ENCODE assay signal across 8 cellular contexts in the genomic region with DNA sequence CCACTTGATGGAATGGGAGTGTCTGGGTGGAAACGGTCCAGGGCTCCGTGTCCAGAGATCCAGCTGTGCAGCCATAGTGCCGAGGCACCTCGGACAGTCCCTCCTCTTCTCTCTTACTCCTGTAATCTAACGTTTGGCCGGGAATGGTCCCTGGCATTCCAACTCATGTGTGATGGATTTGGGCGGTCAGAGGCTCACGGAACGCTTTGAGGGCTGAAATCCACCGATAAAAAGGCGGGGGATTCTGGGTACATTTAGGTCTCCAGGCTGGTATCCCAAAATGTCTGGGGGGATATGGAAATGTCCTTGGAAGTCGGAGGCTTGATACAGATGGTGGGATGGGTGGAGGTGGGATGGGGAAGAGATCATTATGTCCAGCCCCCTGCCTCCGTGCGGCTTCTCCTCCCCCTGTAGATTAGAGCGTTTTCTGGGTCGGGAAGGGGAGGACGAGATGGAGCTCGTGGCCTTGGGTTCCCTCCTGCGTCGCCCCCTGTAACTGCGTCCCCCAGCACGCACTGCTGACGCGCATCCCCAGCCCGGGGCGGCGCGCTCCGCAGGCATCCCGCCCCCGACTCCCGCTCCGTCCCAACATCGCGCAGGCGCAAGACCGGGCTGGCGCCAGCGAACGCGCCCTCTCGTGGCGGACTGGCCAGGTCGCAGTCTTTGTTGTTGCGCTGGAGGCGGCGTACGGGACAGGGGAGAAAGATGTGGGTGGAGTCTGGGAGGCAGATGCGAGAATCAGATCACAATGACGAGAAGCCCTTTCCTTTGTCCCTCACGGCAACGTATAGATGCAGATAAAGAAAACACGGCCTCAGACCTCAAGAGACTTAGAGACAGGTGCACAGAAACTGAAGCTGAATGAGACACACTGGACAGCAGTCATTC. TPM values are rescaled to one million over a fixed set of nuclear protein-coding genes. Genes with fewer than 3 reads are reported as not detected.
DNase-seq lines count a peak whose midpoint lies in the region; ATAC-seq, FAIRE-seq and TF ChIP-seq lines count a peak whose summit lies in the region.

No MANE protein-coding gene starts in this region.

- peak; percentile 89 for ATAC-seq in foreskin keratinocyte

- DNase-seq in ELR (ENCODE audit: low read depth) = peak; percentile 95
- peak; percentile 99 for DNase-seq in H54 (ENCODE audit: insufficient read length, low spot score)
- DNase-seq in MM.1S = peak; percentile 91
- DNase-seq in SHP77 (lab: John Stamatoyannopoulos, UW) = peak; percentile 89 to 93
- peak; percentile 98 for DNase-seq in activated effector memory CD4-positive, alpha-beta T cell treated with anti-CD3 and anti-CD28 coated beads, Interleukin-2, amount 50 U/mL, for 16 hours
- peak; percentile 28 to 63 for DNase-seq in foreskin keratinocyte

- peak; percentile 83 for TF ChIP-seq POLR2A in H54 (IDR thresholded peaks at IDR 0.05; ENCODE audit: low read depth, low read length)

- H3K4me1 ChIP-seq in MM.1S (ENCODE audit: low read length) (peaks cover 14% of the 10 kb centered on the region), foreskin keratinocyte (no peaks in the 10 kb centered on the region), neuron (ENCODE audit: insufficient read depth, low read length) (peaks cover 11% of the 10 kb centered on the region), stomach smooth muscle (ENCODE audit: control insufficient read depth, insufficient read depth, low read length) (peaks cover 37% of the 10 kb centered on the region)

- H3K79me2 ChIP-seq in MM.1S (ENCODE audit: low read length) = no peaks in the 10 kb centered on the region

- H3K4me3 ChIP-seq in MM.1S (ENCODE audit: low read length) = peak overlapping the region; percentile 59
- peak overlapping the region; percentile 47 for H3K4me3 ChIP-seq in neuron (ENCODE audit: low read length)
- H3K4me3 ChIP-seq in stomach smooth muscle (ENCODE audit: low read length in 2 of 2) = peak overlapping the region; percentile 85 to 87

- H3K27ac ChIP-seq in MM.1S (ENCODE audit: low read length) = no peak overlapping the region
- no peak overlapping the region for H3K27ac ChIP-seq in foreskin keratinocyte
- peak overlapping the region; percentile 70 for H3K27ac ChIP-seq in stomach smooth muscle (ENCODE audit: low read length)

- no peaks in the 10 kb centered on the region for H3K9me2 ChIP-seq in MM.1S (replicated peaks; ENCODE audit: insufficient read depth, low read length)

- peak overlapping the region; percentile 75 for H2AFZ ChIP-seq in MM.1S (ENCODE audit: low read length)
- H2AFZ ChIP-seq in neuron (ENCODE audit: low read depth, low read length) = peak overlapping the region; percentile 74

- TF ChIP-seq CTCF in MM.1S (IDR thresholded peaks at IDR 0.05; ENCODE audit: low read length) (peak; percentile 94), foreskin keratinocyte (conservative IDR thresholded peaks at IDR 0.05) (peak; percentile 99)

- peak overlapping the region; percentile 82 for H3K4me2 ChIP-seq in MM.1S (ENCODE audit: low read depth, low read length)

- no peaks in the 10 kb centered on the region for H3K9me3 ChIP-seq in MM.1S (replicated peaks; ENCODE audit: insufficient read depth, low read length)
- no peaks in the 10 kb centered on the region for H3K9me3 ChIP-seq in neuron (ENCODE audit: low read length)
- no peaks in the 10 kb centered on the region for H3K9me3 ChIP-seq in stomach smooth muscle (ENCODE audit: control insufficient read depth in 2 of 2, low read length in 2 of 2)

- H3K27me3 ChIP-seq in MM.1S (replicated peaks; ENCODE audit: insufficient read depth, low read length) (no peaks in the 10 kb centered on the region), foreskin keratinocyte (no peaks in the 10 kb centered on the region), neuron (ENCODE audit: insufficient read depth, low read length) (peaks cover 6% of the 10 kb centered on the region), stomach smooth muscle (ENCODE audit: control insufficient read depth in 1 of 2, insufficient read depth in 2 of 2, low read length in 2 of 2) (no peaks in the 10 kb centered on the region)

- H3F3A ChIP-seq in MM.1S (ENCODE audit: insufficient read depth, low read length) = no peaks in the 10 kb centered on the region

- FAIRE-seq in H54 (lab: Jason Lieb, UNC) = peak; percentile 52

- peak overlapping the region; percentile 50 for H3K9ac ChIP-seq in MM.1S (ENCODE audit: low read length)
- peak overlapping the region; percentile 60 to 78 for H3K9ac ChIP-seq in stomach smooth muscle (ENCODE audit: low read length in 2 of 2)

- no peaks in the 10 kb centered on the region for H4K20me1 ChIP-seq in MM.1S (ENCODE audit: insufficient read depth, low read length)

- no peaks in the 10 kb centered on the region for H3K36me3 ChIP-seq in MM.1S (replicated peaks; ENCODE audit: insufficient read depth, low read length)
- no peaks in the 10 kb centered on the region for H3K36me3 ChIP-seq in neuron (ENCODE audit: insufficient read depth, low read length)
- no peaks in the 10 kb centered on the region for H3K36me3 ChIP-seq in stomach smooth muscle (ENCODE audit: control insufficient read depth in 2 of 2, insufficient read depth in 2 of 2, low read length in 2 of 2)

RNA-seq across cellular contexts. Expression of a gene that starts 4.5 kb away (rescaled TPM):
- total RNA-seq in foreskin keratinocyte = not detected in 2 replicates
- not detected in 2 replicates for polyA plus RNA-seq in foreskin keratinocyte

RNA-seq across cellular contexts. Expression of a gene that starts 10.8 kb away (rescaled TPM):
- total RNA-seq in foreskin keratinocyte = 32.9 and 36.0 TPM in 2 replicates
- 21.2 and 21.5 TPM in 2 replicates for polyA plus RNA-seq in foreskin keratinocyte

RNA-seq across cellular contexts. Expression of a gene that starts 31.3 kb away (rescaled TPM):
- total RNA-seq in foreskin keratinocyte = 0.99 and 2.4 TPM in 2 replicates
- polyA plus RNA-seq in foreskin keratinocyte = 1.4 and 2.4 TPM in 2 replicates

RNA-seq across cellular contexts. Expression of a gene that starts 40.2 kb away (rescaled TPM):
- total RNA-seq in foreskin keratinocyte = 3.5 and 4.7 TPM in 2 replicates
- polyA plus RNA-seq in foreskin keratinocyte = 2.2 and 2.7 TPM in 2 replicates

Comparison
In these comparisons a context has a peak if more than half of its experiments do, and no peak if none do; other contexts are left out.
1. DNase-seq: peak in every context shown above with its lines; median percentile 99 in H54; 98 in activated effector memory CD4-positive, alpha-beta T cell treated with anti-CD3 and anti-CD28 coated beads, Interleukin-2, amount 50 U/mL, for 16 hours; 95 in ELR; 91 in MM.1S; 91 in SHP77; 46 in foreskin keratinocyte.